Comparison of ENCODE assay signal across 19 cellular contexts in the genomic region with DNA sequence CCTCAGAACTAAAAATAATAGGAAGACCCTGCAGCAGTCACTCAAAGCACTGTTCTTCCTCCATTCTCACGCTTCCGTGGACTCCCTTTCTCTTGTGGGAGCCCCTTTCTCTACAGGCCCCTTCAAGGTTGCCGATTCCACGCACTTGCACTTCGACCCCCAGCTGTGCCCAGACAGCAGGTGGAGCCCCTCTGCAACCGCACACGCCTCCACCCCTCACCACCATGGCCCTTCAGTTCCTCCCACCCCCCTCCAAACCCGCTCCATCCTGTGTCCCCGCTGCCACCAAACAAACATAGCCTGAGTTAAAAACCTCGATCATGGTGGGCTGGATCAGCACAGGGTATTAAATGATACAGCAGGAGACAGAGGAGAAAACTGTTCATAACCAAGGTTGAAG.
DNase-seq lines count a peak whose midpoint lies in the region; ATAC-seq and TF ChIP-seq lines count a peak whose summit lies in the region.
"Had no signal": no experiment of that assay in that cellular context is flagged by ENCODE, and none has a peak within 500 bp of the region (broad histone marks: within the 10 kb centered on the region; RNA-seq: fewer than 3 reads in every experiment).

No MANE protein-coding gene starts in this region.

- H3K4me3 Mint-ChIP-seq in CD4-positive, CD25-positive, alpha-beta regulatory T cell: no peak overlapping the region
- no peak overlapping the region for H3K4me3 Mint-ChIP-seq in activated B cell treated with CpG ODN at 0.5 μM for 24 hours
- H3K4me3 Mint-ChIP-seq in naive thymus-derived CD8-positive, alpha-beta T cell: peak overlapping the region in 1 of 10 donors; percentile 56

- ATAC-seq in CD4-positive, CD25-positive, alpha-beta regulatory T cell (ENCODE audit: low read depth in 2 of 2): no peak
- ATAC-seq in activated B cell treated with CpG ODN at 0.5 μM for 24 hours (ENCODE audit: low read depth): no peak
- ATAC-seq in naive thymus-derived CD8-positive, alpha-beta T cell: no peak

- intact Hi-C loops in A673 (cut with micrococcal nuclease; ENCODE audit: unreplicated experiment): no loop called here
- intact Hi-C loops in activated B cell treated with CpG ODN at 0.5 μM for 24 hours (cut with micrococcal nuclease): no loop called here

- peak overlapping the region in 2 of 3 donors; percentile 29 to 80 for H3K27ac Mint-ChIP-seq in CD4-positive, CD25-positive, alpha-beta regulatory T cell
- peak overlapping the region; percentile 9 for H3K27ac Mint-ChIP-seq in activated B cell treated with CpG ODN at 0.5 μM for 24 hours
- H3K27ac Mint-ChIP-seq in naive thymus-derived CD8-positive, alpha-beta T cell: peak overlapping the region in 7 of 10 donors; percentile 60 to 82 (median 67)

- POLR2A ChIA-PET in A673 (lab: Charles Lee; ENCODE audit: low non-redundant PET) (no interaction called here), activated B cell treated with CpG ODN at 0.5 μM for 24 hours (lab: Charles Lee) (interaction anchor here (0.6 kb wide), 1 partner anchor 30 kb away, joined by 3 read pairs; no protein-coding TSS in a partner anchor)
- POLR2A ChIA-PET in naive thymus-derived CD8-positive, alpha-beta T cell (lab: Charles Lee): interaction anchor here (1.3 kb wide), 1 partner anchor 103 kb away, joined by 4 read pairs; a partner anchor contains a TSS

- no peak overlapping the region for H3K4me3 ChIP-seq in A673 (ENCODE audit: low read depth, low read length, poor library complexity, severe bottlenecking)
- H3K4me3 ChIP-seq in CD4-positive, CD25-positive, alpha-beta regulatory T cell (ENCODE audit: low read depth, low read length): no peak overlapping the region
- H3K4me3 ChIP-seq: tibial nerve had no signal

- H3K4me1 ChIP-seq in A673 (ENCODE audit: insufficient read depth, low read length, poor library complexity, severe bottlenecking): peaks cover 12% of the 10 kb centered on the region
- peaks cover 37% of the 10 kb centered on the region for H3K4me1 ChIP-seq in CD4-positive, CD25-positive, alpha-beta regulatory T cell (ENCODE audit: control insufficient read depth, insufficient read depth, low read length, poor library complexity, severe bottlenecking)

- no peaks in the 10 kb centered on the region for H3K36me3 ChIP-seq in A673 (ENCODE audit: insufficient read depth, low read length, poor library complexity, severe bottlenecking)
- peaks cover 41% of the 10 kb centered on the region for H3K36me3 ChIP-seq in CD4-positive, CD25-positive, alpha-beta regulatory T cell (ENCODE audit: control insufficient read depth, insufficient read depth, low read length)

- H3K27ac ChIP-seq in A673 (ENCODE audit: low read depth, low read length, poor library complexity, severe bottlenecking): no peak overlapping the region
- no peak overlapping the region for H3K27ac ChIP-seq in CD4-positive, CD25-positive, alpha-beta regulatory T cell (ENCODE audit: insufficient read depth, low read length, poor library complexity, severe bottlenecking)

- H3K36me3 Mint-ChIP-seq in CD4-positive, CD25-positive, alpha-beta regulatory T cell: peaks cover 34% of the 10 kb centered on the region
- H3K36me3 Mint-ChIP-seq in activated B cell treated with CpG ODN at 0.5 μM for 24 hours (ENCODE audit: low read depth): peaks cover 60% of the 10 kb centered on the region
- H3K36me3 Mint-ChIP-seq in naive thymus-derived CD8-positive, alpha-beta T cell: peaks cover 0 to 45% (median 14%) of the 10 kb centered on the region in 3 donors

- TF ChIP-seq CTCF in A673 (conservative IDR thresholded peaks at IDR 0.05; ENCODE audit: low read depth, low read length) (no peak), activated B cell treated with CpG ODN at 0.5 μM for 24 hours (IDR thresholded peaks at IDR 0.05) (no peak)

- CTCF ChIA-PET in A673 (lab: Charles Lee) (no interaction called here), activated B cell treated with CpG ODN at 0.5 μM for 24 hours (lab: Charles Lee) (interaction anchor here (1.5 kb wide), 1 partner anchor 179 kb away, joined by 4 read pairs; no protein-coding TSS in a partner anchor)

- H3K27me3 Mint-ChIP-seq in CD4-positive, CD25-positive, alpha-beta regulatory T cell: no peaks in the 10 kb centered on the region
- H3K27me3 Mint-ChIP-seq in activated B cell treated with CpG ODN at 0.5 μM for 24 hours: no peaks in the 10 kb centered on the region
- H3K27me3 Mint-ChIP-seq in naive thymus-derived CD8-positive, alpha-beta T cell: no peaks in the 10 kb centered on the region

- peaks cover 13 to 55% (median 46%) of the 10 kb centered on the region in 4 donors for H3K4me1 Mint-ChIP-seq in CD4-positive, CD25-positive, alpha-beta regulatory T cell
- peaks cover 33% of the 10 kb centered on the region for H3K4me1 Mint-ChIP-seq in activated B cell treated with CpG ODN at 0.5 μM for 24 hours
- peaks cover 32 to 63% (median 54%) of the 10 kb centered on the region in 4 donors for H3K4me1 Mint-ChIP-seq in naive thymus-derived CD8-positive, alpha-beta T cell

- DNase-seq in A673 (ENCODE audit: low spot score): no peak
- no peak for DNase-seq in CD4-positive, CD25-positive, alpha-beta regulatory T cell
- no peak for DNase-seq in activated B cell treated with CpG ODN at 0.5 μM for 24 hours
- no peak for DNase-seq in naive thymus-derived CD8-positive, alpha-beta T cell
- DNase-seq in DMS53 (lab: John Stamatoyannopoulos, UW): no peak
- DNase-seq in stimulated activated CD4-positive, alpha-beta T cell treated with anti-CD3 and anti-CD28 coated beads, Interleukin-15, amount 100 ng/mL, for 24 hours: no peak
- DNase-seq in NCI-H1417 treated with DMSO at 0.1 percent for 48 hours (lab: John Stamatoyannopoulos, UW): no peak
- DNase-seq: AML-193; amniotic stem cell; Calu3; EL; foreskin melanocyte; HCEC 1CT; Kasumi-1; kidney; NCI-H1092; NCI-H2029 treated with DMSO at 0.1 percent for 48 hours; stimulated activated naive CD4-positive, alpha-beta T cell had no signal

- TSS peak; percentile 18 for BruUV-seq in A673 (replicated peaks; lab: Mats Ljungman, UMichigan)

- H3K27me3 ChIP-seq in A673 (replicated peaks; ENCODE audit: insufficient read depth, low read depth, low read length, poor library complexity): no peaks in the 10 kb centered on the region
- no peaks in the 10 kb centered on the region for H3K27me3 ChIP-seq in CD4-positive, CD25-positive, alpha-beta regulatory T cell (ENCODE audit: control insufficient read depth, insufficient read depth, low read length)
- H3K27me3 ChIP-seq: tibial nerve had no signal

- no peaks in the 10 kb centered on the region for H3K9me3 ChIP-seq in A673 (ENCODE audit: low read depth, low read length, poor library complexity, severe bottlenecking)
- H3K9me3 ChIP-seq in CD4-positive, CD25-positive, alpha-beta regulatory T cell (ENCODE audit: control insufficient read depth in 2 of 2, low read length in 2 of 2): no peaks in the 10 kb centered on the region
- H3K9me3 ChIP-seq: tibial nerve had no signal

- H3K9me3 Mint-ChIP-seq in CD4-positive, CD25-positive, alpha-beta regulatory T cell: peaks cover 0 to 1% (median 0%) of the 10 kb centered on the region in 7 donors
- H3K9me3 Mint-ChIP-seq in activated B cell treated with CpG ODN at 0.5 μM for 24 hours: no peaks in the 10 kb centered on the region
- H3K9me3 Mint-ChIP-seq in naive thymus-derived CD8-positive, alpha-beta T cell: no peaks in the 10 kb centered on the region

Comparison
In these comparisons a context has a peak if more than half of its experiments do, and no peak if none do; other contexts are left out.
1. H3K27ac Mint-ChIP-seq: peak in every context shown above with its lines; median percentile 67 in naive thymus-derived CD8-positive, alpha-beta T cell; 54 in CD4-positive, CD25-positive, alpha-beta regulatory T cell; 9 in activated B cell treated with CpG ODN at 0.5 μM for 24 hours.